In genomic region chr1:39398278-39399010, GRCh38 we compare ENCODE assay signal across 1 cellular context.
TF ChIP-seq lines count a peak whose summit lies in the region.

No MANE protein-coding gene starts in this region.

TF ChIP-seq in A549, 52 proteins besides CTCF, POLR2A, EP300 and RAD21 (continued from another document):
- TF ChIP-seq, protein P1, sequence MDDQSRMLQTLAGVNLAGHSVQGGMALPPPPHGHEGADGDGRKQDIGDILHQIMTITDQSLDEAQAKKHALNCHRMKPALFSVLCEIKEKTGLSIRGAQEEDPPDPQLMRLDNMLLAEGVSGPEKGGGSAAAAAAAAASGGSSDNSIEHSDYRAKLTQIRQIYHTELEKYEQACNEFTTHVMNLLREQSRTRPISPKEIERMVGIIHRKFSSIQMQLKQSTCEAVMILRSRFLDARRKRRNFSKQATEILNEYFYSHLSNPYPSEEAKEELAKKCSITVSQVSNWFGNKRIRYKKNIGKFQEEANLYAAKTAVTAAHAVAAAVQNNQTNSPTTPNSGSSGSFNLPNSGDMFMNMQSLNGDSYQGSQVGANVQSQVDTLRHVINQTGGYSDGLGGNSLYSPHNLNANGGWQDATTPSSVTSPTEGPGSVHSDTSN (IDR thresholded peaks at IDR 0.05): peak; percentile 85
- peak; percentile 83 for TF ChIP-seq FOSL2 (IDR thresholded peaks at IDR 0.05)
- TF ChIP-seq FOSL2 (CRISPR knock-in tag; IDR thresholded peaks at IDR 0.05): peak; percentile 80
- no peak for TF ChIP-seq BHLHE40 (IDR thresholded peaks at IDR 0.05; ENCODE audit: low read depth, low read length)
- no peak for TF ChIP-seq CHD4 (IDR thresholded peaks at IDR 0.05; ENCODE audit: borderline replicate concordance)
- TF ChIP-seq CEBPB (IDR thresholded peaks at IDR 0.05): peak; percentile 46 to 65; a peak in 1 of 4 replicates
- TF ChIP-seq GATA3 (IDR thresholded peaks at IDR 0.05; ENCODE audit: borderline replicate concordance): peak; percentile 86
- TF ChIP-seq, protein P2, sequence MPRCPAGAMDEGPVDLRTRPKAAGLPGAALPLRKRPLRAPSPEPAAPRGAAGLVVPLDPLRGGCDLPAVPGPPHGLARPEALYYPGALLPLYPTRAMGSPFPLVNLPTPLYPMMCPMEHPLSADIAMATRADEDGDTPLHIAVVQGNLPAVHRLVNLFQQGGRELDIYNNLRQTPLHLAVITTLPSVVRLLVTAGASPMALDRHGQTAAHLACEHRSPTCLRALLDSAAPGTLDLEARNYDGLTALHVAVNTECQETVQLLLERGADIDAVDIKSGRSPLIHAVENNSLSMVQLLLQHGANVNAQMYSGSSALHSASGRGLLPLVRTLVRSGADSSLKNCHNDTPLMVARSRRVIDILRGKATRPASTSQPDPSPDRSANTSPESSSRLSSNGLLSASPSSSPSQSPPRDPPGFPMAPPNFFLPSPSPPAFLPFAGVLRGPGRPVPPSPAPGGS (IDR thresholded peaks at IDR 0.05): peak; percentile 45; the same call in 1 of the 3 replicates
- no peak for TF ChIP-seq RCOR1 (IDR thresholded peaks at IDR 0.05; ENCODE audit: low read depth, low read length)
- TF ChIP-seq MAZ (IDR thresholded peaks at IDR 0.05; ENCODE audit: borderline replicate concordance, low read depth, low read length): no peak
- TF ChIP-seq KDM5A (IDR thresholded peaks at IDR 0.05): no peak
- no peak for TF ChIP-seq NPAS2 (CRISPR knock-in tag; IDR thresholded peaks at IDR 0.05; ENCODE audit: borderline replicate concordance)
- TF ChIP-seq HDAC2 (IDR thresholded peaks at IDR 0.05): no peak
- TF ChIP-seq NR3C1 (IDR thresholded peaks at IDR 0.05): no peak
- no peak for TF ChIP-seq ATOH8 (CRISPR knock-in tag; IDR thresholded peaks at IDR 0.05; ENCODE audit: low read depth)
- no peak for TF ChIP-seq TP53 (CRISPR knock-in tag; IDR thresholded peaks at IDR 0.05)
- TF ChIP-seq ZFP36 (IDR thresholded peaks at IDR 0.05; ENCODE audit: borderline replicate concordance, partially characterized antibody): no peak
- no peak for TF ChIP-seq HEYL (CRISPR knock-in tag; IDR thresholded peaks at IDR 0.05)
- TF ChIP-seq CBX8 (IDR thresholded peaks at IDR 0.05): no peak
- no peak for TF ChIP-seq USF2 (IDR thresholded peaks at IDR 0.05)
